In the genomic region with DNA sequence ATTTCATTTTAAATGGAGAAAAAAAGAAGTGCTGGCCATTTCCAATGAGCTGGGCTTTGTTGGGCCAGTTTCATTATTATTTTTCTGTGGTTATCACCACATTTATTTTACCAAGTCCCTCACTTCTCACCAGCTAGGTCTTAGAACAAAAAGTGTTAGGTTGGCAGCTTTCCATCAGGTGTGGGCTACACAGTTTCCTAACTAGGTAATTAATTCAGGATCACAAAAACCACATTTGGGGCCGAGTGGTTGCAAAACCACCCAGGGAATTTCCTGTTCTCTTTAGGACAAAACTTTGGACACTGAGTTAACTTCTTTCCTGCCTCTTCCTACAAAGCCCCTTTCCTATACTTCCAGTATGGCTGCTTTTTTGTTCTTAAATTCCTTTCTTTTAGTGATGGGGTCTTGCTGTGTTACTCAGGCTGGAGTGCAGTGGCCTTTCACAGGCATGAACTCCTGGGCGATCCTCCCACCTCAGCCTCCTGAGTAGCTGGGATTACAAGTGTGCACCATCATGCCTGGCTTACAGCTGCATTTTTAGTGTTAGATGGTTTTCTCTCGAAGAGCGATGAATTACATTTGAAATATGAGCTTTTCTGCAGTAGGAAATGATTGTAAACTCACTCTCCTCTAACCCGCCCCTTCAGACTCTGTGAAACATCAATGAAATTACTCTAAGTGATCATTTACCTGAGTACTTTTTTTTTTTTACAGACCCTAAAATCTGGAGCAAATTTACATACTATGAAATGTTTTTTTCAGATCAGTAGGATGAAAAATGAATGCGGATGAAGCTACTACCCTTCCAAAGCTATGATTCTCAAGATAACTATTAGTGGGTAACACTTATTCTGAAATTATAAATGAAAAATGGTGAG, we compare ENCODE assay signal across 8 cellular contexts. TPM values are rescaled to one million over a fixed set of nuclear protein-coding genes. Genes with fewer than 3 reads are reported as not detected.
DNase-seq lines count a peak whose midpoint lies in the region; ATAC-seq and TF ChIP-seq lines count a peak whose summit lies in the region.

No MANE protein-coding gene starts in this region.

- no peaks in the 10 kb centered on the region for H3K9me3 ChIP-seq in SK-N-SH
- no peaks in the 10 kb centered on the region for H3K9me3 ChIP-seq in hepatocyte (ENCODE audit: low read depth)
- no peaks in the 10 kb centered on the region for H3K9me3 ChIP-seq in stomach smooth muscle (ENCODE audit: control insufficient read depth in 2 of 2, low read length in 2 of 2)

- H3F3A ChIP-seq in SK-N-SH (replicated peaks; ENCODE audit: insufficient read depth): peaks cover 19% of the 10 kb centered on the region

- H3K27ac ChIP-seq in SK-N-SH (ENCODE audit: low read depth in 2 of 2, low read length in 1 of 2) (peak overlapping the region; percentile 91 to 95; a peak in 3 of 4 replicates), hepatocyte (peak overlapping the region; percentile 100), stomach smooth muscle (ENCODE audit: low read length) (peak overlapping the region; percentile 97)

- POLR2A ChIA-PET in SK-N-SH (lab: Yijun Ruan, JAX): interaction anchor here (0.6 to 3.7 kb wide), 9 partner anchors 9 to 273 kb away, joined by 3 to 24 read pairs (median 5); no protein-coding TSS in a partner anchor
- POLR2A ChIA-PET in activated CD8-positive, alpha-beta T cell treated with anti-CD3 and anti-CD28 coated beads for 36 hours (lab: Charles Lee): interaction anchor here (0.5 to 14.1 kb wide), 16 partner anchors 10 to 312 kb away, joined by 3 to 549 read pairs (median 4); no protein-coding TSS in a partner anchor

- H3K9me3 Mint-ChIP-seq in activated CD8-positive, alpha-beta T cell treated with anti-CD3 and anti-CD28 coated beads for 36 hours: no peaks in the 10 kb centered on the region

- H4K20me1 ChIP-seq in SK-N-SH (ENCODE audit: insufficient read depth): peaks cover 20% of the 10 kb centered on the region
- peaks cover 20% of the 10 kb centered on the region for H4K20me1 ChIP-seq in hepatocyte (ENCODE audit: insufficient read depth, poor library complexity, severe bottlenecking)

- 59% methylated on average over 6 of the region's 6 CpGs for WGBS in SK-N-SH (ENCODE audit: low lambda C conversion rate)
- 45% methylated on average over 6 of the region's 6 CpGs for WGBS in hepatocyte (ENCODE audit: low lambda C conversion rate, missing lambda C conversion rate)

- H3K4me1 ChIP-seq in SK-N-SH (ENCODE audit: control insufficient read depth in 1 of 2, insufficient read depth in 2 of 2, low read depth in 1 of 2, low read length in 1 of 2): peaks cover 8 to 29% of the 10 kb centered on the region in 2 experiments
- peaks cover 18% of the 10 kb centered on the region for H3K4me1 ChIP-seq in hepatocyte (ENCODE audit: insufficient read depth)
- H3K4me1 ChIP-seq in stomach smooth muscle (ENCODE audit: control insufficient read depth, insufficient read depth, low read length): peaks cover 49% of the 10 kb centered on the region

- no peak for TF ChIP-seq RAD21 in SK-N-SH (IDR thresholded peaks at IDR 0.05; ENCODE audit: low read length)

- intact Hi-C loops in activated CD8-positive, alpha-beta T cell treated with anti-CD3 and anti-CD28 coated beads for 36 hours (cut with micrococcal nuclease): loop anchor here (2.0 to 10.0 kb wide), 3 partner anchors 253 to 282 kb away; no protein-coding TSS in a partner anchor

- H2AFZ ChIP-seq in SK-N-SH (ENCODE audit: low read depth) (no peak overlapping the region), hepatocyte (no peak overlapping the region)

- H3K36me3 Mint-ChIP-seq in activated CD8-positive, alpha-beta T cell treated with anti-CD3 and anti-CD28 coated beads for 36 hours (ENCODE audit: low read depth): peaks cover 28% of the 10 kb centered on the region

- H3K4me3 ChIP-seq in SK-N-SH (ENCODE audit: low read depth in 2 of 2, low read length in 1 of 2) (peak overlapping the region in 1 of 2 experiments; percentile 11; a peak in 1 of 4 replicates), hepatocyte (no peak overlapping the region), stomach smooth muscle (ENCODE audit: low read length in 2 of 2) (peak overlapping the region in 1 of 2 donors; percentile 85)

- no peak for TF ChIP-seq CTCF in SK-N-SH (IDR thresholded peaks at IDR 0.05)
- no peak for TF ChIP-seq CTCF in activated CD8-positive, alpha-beta T cell treated with anti-CD3 and anti-CD28 coated beads for 36 hours (IDR thresholded peaks at IDR 0.05)
- TF ChIP-seq CTCF in hepatocyte (IDR thresholded peaks at IDR 0.05; ENCODE audit: poor library complexity): no peak

- H3K9me2 ChIP-seq in SK-N-SH: no peaks in the 10 kb centered on the region
- H3K9me2 ChIP-seq in hepatocyte (replicated peaks; ENCODE audit: insufficient read depth): no peaks in the 10 kb centered on the region

- TF ChIP-seq EP300 in SK-N-SH (IDR thresholded peaks at IDR 0.05; ENCODE audit: borderline replicate concordance in 1 of 2, low read depth in 1 of 2, low read length in 1 of 2): no peak

- H3K4me3 Mint-ChIP-seq in activated CD8-positive, alpha-beta T cell treated with anti-CD3 and anti-CD28 coated beads for 36 hours: peak overlapping the region; percentile 94

- H3K4me2 ChIP-seq in SK-N-SH (peak overlapping the region; percentile 83), hepatocyte (peak overlapping the region; percentile 90)

- H3K27me3 Mint-ChIP-seq in activated CD8-positive, alpha-beta T cell treated with anti-CD3 and anti-CD28 coated beads for 36 hours: no peaks in the 10 kb centered on the region

- peaks cover 26% of the 10 kb centered on the region for H3K4me1 Mint-ChIP-seq in activated CD8-positive, alpha-beta T cell treated with anti-CD3 and anti-CD28 coated beads for 36 hours (ENCODE audit: low read depth)

- CTCF ChIA-PET in SK-N-SH (lab: Yijun Ruan, JAX): interaction anchor here (0.6 to 16.3 kb wide), 122 partner anchors 9 to 418 kb away, joined by 3 to 299 read pairs (median 4); no protein-coding TSS in a partner anchor
- CTCF ChIA-PET in activated CD8-positive, alpha-beta T cell treated with anti-CD3 and anti-CD28 coated beads for 36 hours (lab: Charles Lee): interaction anchor here (0.7 to 19.3 kb wide), 85 partner anchors 8 to 413 kb away, joined by 3 to 647 read pairs (median 4); no protein-coding TSS in a partner anchor

- H3K9ac ChIP-seq in SK-N-SH (no peak overlapping the region), stomach smooth muscle (ENCODE audit: low read length in 2 of 2) (peak overlapping the region in 1 of 2 donors; percentile 68)

- peak overlapping the region; percentile 90 for H3K27ac Mint-ChIP-seq in activated CD8-positive, alpha-beta T cell treated with anti-CD3 and anti-CD28 coated beads for 36 hours

- H3K79me2 ChIP-seq in SK-N-SH (ENCODE audit: insufficient read depth): peaks cover 38% of the 10 kb centered on the region
- H3K79me2 ChIP-seq in hepatocyte: peaks cover 35% of the 10 kb centered on the region

- DNase-seq in SK-N-SH (no peak), hepatocyte (ENCODE audit: low spot score) (no peak), T-helper 9 cell (no peak), A172 (ENCODE audit: low spot score) (no peak)
- peak; percentile 51 for DNase-seq in activated CD8-positive, alpha-beta T cell treated with anti-CD3 and anti-CD28 coated beads for 36 hours

- no peak for ATAC-seq in SK-N-SH treated with all-trans-retinoic acid at 6 μM for 48 hours
- ATAC-seq in activated CD8-positive, alpha-beta T cell treated with anti-CD3 and anti-CD28 coated beads for 36 hours: no peak
- no peak for ATAC-seq in GM21576 (IDR thresholded peaks at IDR 0.05; ENCODE audit: unreplicated experiment)

- H3K36me3 ChIP-seq in SK-N-SH (replicated peaks in 1 of 2; ENCODE audit: control insufficient read depth in 1 of 2, insufficient read depth in 2 of 2, low read length in 1 of 2) (peaks cover 1 to 24% of the 10 kb centered on the region in 2 experiments), hepatocyte (replicated peaks; ENCODE audit: insufficient read depth, low read depth) (no peaks in the 10 kb centered on the region), stomach smooth muscle (ENCODE audit: control insufficient read depth in 2 of 2, insufficient read depth in 2 of 2, low read length in 2 of 2) (peaks cover 6 to 12% of the 10 kb centered on the region in 2 donors)

- H3K27me3 ChIP-seq in SK-N-SH (ENCODE audit: insufficient read depth) (no peaks in the 10 kb centered on the region), hepatocyte (no peaks in the 10 kb centered on the region), stomach smooth muscle (ENCODE audit: control insufficient read depth in 1 of 2, insufficient read depth in 2 of 2, low read length in 2 of 2) (no peaks in the 10 kb centered on the region)

TF ChIP-seq in SK-N-SH, 30 proteins besides CTCF, POLR2A, EP300 and RAD21 (continues in another document):
- TF ChIP-seq, protein P1, sequence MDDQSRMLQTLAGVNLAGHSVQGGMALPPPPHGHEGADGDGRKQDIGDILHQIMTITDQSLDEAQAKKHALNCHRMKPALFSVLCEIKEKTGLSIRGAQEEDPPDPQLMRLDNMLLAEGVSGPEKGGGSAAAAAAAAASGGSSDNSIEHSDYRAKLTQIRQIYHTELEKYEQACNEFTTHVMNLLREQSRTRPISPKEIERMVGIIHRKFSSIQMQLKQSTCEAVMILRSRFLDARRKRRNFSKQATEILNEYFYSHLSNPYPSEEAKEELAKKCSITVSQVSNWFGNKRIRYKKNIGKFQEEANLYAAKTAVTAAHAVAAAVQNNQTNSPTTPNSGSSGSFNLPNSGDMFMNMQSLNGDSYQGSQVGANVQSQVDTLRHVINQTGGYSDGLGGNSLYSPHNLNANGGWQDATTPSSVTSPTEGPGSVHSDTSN (IDR thresholded peaks at IDR 0.05): no peak
- TF ChIP-seq FOXM1 (IDR thresholded peaks at IDR 0.05; ENCODE audit: low read depth) (no peak), CHD2 (IDR thresholded peaks at IDR 0.05; ENCODE audit: low read length, partially characterized antibody) (peak; percentile 35)

TF ChIP-seq in SK-N-SH treated with all-trans-retinoic acid at 6 μM for 48 hours, 23 proteins besides CTCF, POLR2A, EP300 and RAD21 (continues in another document):
- no peak for TF ChIP-seq ESRRG (CRISPR knock-in tag; IDR thresholded peaks at IDR 0.05)
- no peak for TF ChIP-seq TOX (CRISPR knock-in tag; IDR thresholded peaks at IDR 0.05; ENCODE audit: borderline replicate concordance)
- no peak for TF ChIP-seq RARB (CRISPR knock-in tag; IDR thresholded peaks at IDR 0.05)
- no peak for TF ChIP-seq GLIS3 (CRISPR knock-in tag; IDR thresholded peaks at IDR 0.05)
- no peak for TF ChIP-seq ZNF70 (CRISPR knock-in tag; IDR thresholded peaks at IDR 0.05)

RNA-seq across cellular contexts. Expression of a gene that starts 2.6 kb away (rescaled TPM):
- polyA plus RNA-seq in SK-N-SH (2012; rRNA removed) (12.5 and 18.4 TPM in 2 replicates), hepatocyte (266 and 285 TPM in 2 replicates)
- 22.0 and 22.2 TPM in 2 replicates for polyA plus RNA-seq in SK-N-SH (2012; cell fraction: cytosol; rRNA removed)
- 24.1 and 24.2 TPM in 2 replicates for polyA plus RNA-seq in SK-N-SH (2012; cell fraction: nucleus; rRNA removed)
- total RNA-seq in activated CD8-positive, alpha-beta T cell treated with anti-CD3 and anti-CD28 coated beads for 36 hours: 100 to 1,000 TPM; 102 to 106 TPM
- total RNA-seq in hepatocyte: 77.6 and 85.1 TPM in 2 replicates
- 0.55 and 1.4 TPM in 2 replicates for total RNA-seq in A172 (2014; rRNA removed; shearing (Covaris generic))

Comparison
In these comparisons a context has a peak if more than half of its experiments do, and no peak if none do; other contexts are left out.
1. RNA of a gene that starts 2.6 kb away (total RNA-seq): 102 to 106 TPM in activated CD8-positive, alpha-beta T cell treated with anti-CD3 and anti-CD28 coated beads for 36 hours and 77.6 to 85.1 TPM in hepatocyte; 0.55 to 1.4 TPM in A172; every median in the first group is over 10 times any median in the second.
2. Peak in every context shown above with its lines, with median percentiles within 50 percentile points of each other: H3K27ac ChIP-seq.